Comparison of ENCODE assay signal across 16 cellular contexts in genomic region chr17:57471941-57472368, GRCh38.
A peak's percentile ranks its signal among the peaks of the same experiment; 100 is the strongest.
DNase-seq lines count a peak whose midpoint lies in the region; ATAC-seq and TF ChIP-seq lines count a peak whose summit lies in the region.
"Had no signal": no experiment of that assay in that cellular context is flagged by ENCODE, and none has a peak within 500 bp of the region (broad histone marks: within the 10 kb centered on the region; RNA-seq: fewer than 3 reads in every experiment).

No MANE protein-coding gene starts in this region.

- H3K9ac ChIP-seq in NT2/D1 (ENCODE audit: insufficient read length, low read depth) = peak overlapping the region; percentile 52

- no peaks in the 10 kb centered on the region for H3K27me3 Mint-ChIP-seq in activated CD8-positive, alpha-beta T cell treated with anti-CD3 and anti-CD28 coated beads, Interleukin-2, amount 10 ng/mL, durations not matched to agents 7 days and 5 days (ENCODE audit: low read depth)
- H3K27me3 Mint-ChIP-seq in T-cell = no peaks in the 10 kb centered on the region
- H3K27me3 Mint-ChIP-seq: activated CD4-positive, alpha-beta memory T cell treated with anti-CD3 and anti-CD28 coated beads, Interleukin-2, amount 10 ng/mL, durations not matched to agents 7 days and 5 days; effector memory CD8-positive, alpha-beta T cell; stimulated activated memory B cell treated with anti-CD40 and anti-IgM and Interleukin-4, amounts not matched to agents 10 μg/mL and 1 μg/mL and 100 μg/mL, for 72 hours had no signal

- peaks cover 5% of the 10 kb centered on the region for H3K36me3 Mint-ChIP-seq in activated CD8-positive, alpha-beta T cell treated with anti-CD3 and anti-CD28 coated beads, Interleukin-2, amount 10 ng/mL, durations not matched to agents 7 days and 5 days (ENCODE audit: low read depth)
- peaks cover 15% of the 10 kb centered on the region for H3K36me3 Mint-ChIP-seq in T-cell

- H3K27me3 ChIP-seq in NT2/D1 (ENCODE audit: insufficient read depth, insufficient read length) (no peaks in the 10 kb centered on the region), layer of hippocampus (ENCODE audit: control insufficient read depth, insufficient read depth, low read length) (no peaks in the 10 kb centered on the region), body of pancreas (no peaks in the 10 kb centered on the region)
- H3K27me3 ChIP-seq: cardiac muscle cell, ovary, uterus had no signal

- TF ChIP-seq POLR2A in body of pancreas (IDR thresholded peaks at IDR 0.05) = no peak

- no peak overlapping the region for H3K27ac Mint-ChIP-seq in activated CD8-positive, alpha-beta T cell treated with anti-CD3 and anti-CD28 coated beads, Interleukin-2, amount 10 ng/mL, durations not matched to agents 7 days and 5 days
- no peak overlapping the region for H3K27ac Mint-ChIP-seq in T-cell
- H3K27ac Mint-ChIP-seq: activated CD4-positive, alpha-beta memory T cell treated with anti-CD3 and anti-CD28 coated beads, Interleukin-2, amount 10 ng/mL, durations not matched to agents 7 days and 5 days; effector memory CD8-positive, alpha-beta T cell; stimulated activated memory B cell treated with anti-CD40 and anti-IgM and Interleukin-4, amounts not matched to agents 10 μg/mL and 1 μg/mL and 100 μg/mL, for 72 hours had no signal

- H3K4me3 Mint-ChIP-seq in activated CD8-positive, alpha-beta T cell treated with anti-CD3 and anti-CD28 coated beads, Interleukin-2, amount 10 ng/mL, durations not matched to agents 7 days and 5 days = no peak overlapping the region
- H3K4me3 Mint-ChIP-seq in T-cell = no peak overlapping the region
- H3K4me3 Mint-ChIP-seq: activated CD4-positive, alpha-beta memory T cell treated with anti-CD3 and anti-CD28 coated beads, Interleukin-2, amount 10 ng/mL, durations not matched to agents 7 days and 5 days; effector memory CD8-positive, alpha-beta T cell; stimulated activated memory B cell treated with anti-CD40 and anti-IgM and Interleukin-4, amounts not matched to agents 10 μg/mL and 1 μg/mL and 100 μg/mL, for 72 hours had no signal

- H3K9me3 ChIP-seq in NT2/D1 (ENCODE audit: insufficient read depth, low read length) (no peaks in the 10 kb centered on the region), body of pancreas (no peaks in the 10 kb centered on the region)
- H3K9me3 ChIP-seq: ovary, uterus had no signal

- H3K36me3 ChIP-seq in NT2/D1 (ENCODE audit: insufficient read depth, insufficient read length, low read length) = no peaks in the 10 kb centered on the region
- H3K36me3 ChIP-seq in body of pancreas (replicated peaks in 1 of 2; ENCODE audit: insufficient read depth in 1 of 2, low read depth in 2 of 2) = no peaks in the 10 kb centered on the region
- H3K36me3 ChIP-seq: cardiac muscle cell, ovary, uterus had no signal

- no peak for TF ChIP-seq CTCF in body of pancreas (IDR thresholded peaks at IDR 0.05)

- H3K9me3 Mint-ChIP-seq in activated CD8-positive, alpha-beta T cell treated with anti-CD3 and anti-CD28 coated beads, Interleukin-2, amount 10 ng/mL, durations not matched to agents 7 days and 5 days (ENCODE audit: insufficient read depth) = no peaks in the 10 kb centered on the region
- no peaks in the 10 kb centered on the region for H3K9me3 Mint-ChIP-seq in T-cell
- H3K9me3 Mint-ChIP-seq: activated CD4-positive, alpha-beta memory T cell treated with anti-CD3 and anti-CD28 coated beads, Interleukin-2, amount 10 ng/mL, durations not matched to agents 7 days and 5 days; effector memory CD8-positive, alpha-beta T cell had no signal

- POLR2A ChIA-PET in activated CD8-positive, alpha-beta T cell treated with anti-CD3 and anti-CD28 coated beads, Interleukin-2, amount 10 ng/mL, durations not matched to agents 7 days and 5 days (lab: Charles Lee) = no interaction called here
- POLR2A ChIA-PET in T-cell (lab: Charles Lee) = no interaction called here

- 84 to 92% methylated on average over 8 of the region's 8 CpGs for WGBS in body of pancreas, 2 donors

- intact Hi-C loops in body of pancreas (cut with DNase I) = no loop called here

- H3K27ac ChIP-seq in layer of hippocampus (ENCODE audit: low read depth, low read length) (peak overlapping the region; percentile 6), substantia nigra (ENCODE audit: low read depth, low read length, poor library complexity, severe bottlenecking) (peak overlapping the region; percentile 45), body of pancreas (no peak overlapping the region)
- H3K27ac ChIP-seq: cardiac muscle cell, ovary, RWPE1, uterus had no signal

- DNase-seq in NCI-H1436 (lab: John Stamatoyannopoulos, UW) (peak; percentile 21), NCI-H1436 treated with DMSO at 0.1 percent for 48 hours (lab: John Stamatoyannopoulos, UW) (no peak), NT2/D1 (ENCODE audit: low read depth, low spot score) (peak; percentile 42), substantia nigra (lab: John Stamatoyannopoulos, UW) (no peak), T-cell (no peak), body of pancreas (no peak)
- DNase-seq in activated CD8-positive, alpha-beta T cell treated with anti-CD3 and anti-CD28 coated beads, Interleukin-2, amount 10 ng/mL, durations not matched to agents 7 days and 5 days = no peak
- DNase-seq: activated CD4-positive, alpha-beta memory T cell treated with anti-CD3 and anti-CD28 coated beads, Interleukin-2, amount 10 ng/mL, durations not matched to agents 7 days and 5 days; effector memory CD8-positive, alpha-beta T cell; kidney glomerular epithelial cell; uterus had no signal

- ATAC-seq in activated CD8-positive, alpha-beta T cell treated with anti-CD3 and anti-CD28 coated beads, Interleukin-2, amount 10 ng/mL, durations not matched to agents 7 days and 5 days = no peak
- ATAC-seq in T-cell (replicated peaks in 1 of 4) = no peak
- no peak for ATAC-seq in body of pancreas
- ATAC-seq: effector memory CD8-positive, alpha-beta T cell; stimulated activated memory B cell treated with anti-CD40 and anti-IgM and Interleukin-4, amounts not matched to agents 10 μg/mL and 1 μg/mL and 100 μg/mL, for 72 hours had no signal

- no peak overlapping the region for H3K4me3 ChIP-seq in NT2/D1 (ENCODE audit: insufficient read length, low read depth)
- no peak overlapping the region for H3K4me3 ChIP-seq in body of pancreas
- H3K4me3 ChIP-seq: cardiac muscle cell, ovary, uterus had no signal

- peaks cover 8% of the 10 kb centered on the region for H3K4me1 Mint-ChIP-seq in activated CD8-positive, alpha-beta T cell treated with anti-CD3 and anti-CD28 coated beads, Interleukin-2, amount 10 ng/mL, durations not matched to agents 7 days and 5 days (ENCODE audit: low read depth)
- peaks cover 26 to 54% (median 31%) of the 10 kb centered on the region in 3 donors for H3K4me1 Mint-ChIP-seq in T-cell
- H3K4me1 Mint-ChIP-seq: activated CD4-positive, alpha-beta memory T cell treated with anti-CD3 and anti-CD28 coated beads, Interleukin-2, amount 10 ng/mL, durations not matched to agents 7 days and 5 days had no signal

- CTCF ChIA-PET in activated CD8-positive, alpha-beta T cell treated with anti-CD3 and anti-CD28 coated beads, Interleukin-2, amount 10 ng/mL, durations not matched to agents 7 days and 5 days (lab: Charles Lee) = interaction anchor here (1.1 to 1.3 kb wide), 3 partner anchors 8 to 10 kb away, joined by 3 read pairs; no protein-coding TSS in a partner anchor
- CTCF ChIA-PET in T-cell (lab: Charles Lee) = interaction anchor here in 1 of 2 donors (1.1 kb wide), 1 partner anchor 13 kb away, joined by 3 read pairs; no protein-coding TSS in a partner anchor

- H3K4me1 ChIP-seq in NT2/D1 (ENCODE audit: insufficient read depth, insufficient read length) = peaks cover 31% of the 10 kb centered on the region
- peaks cover 8% of the 10 kb centered on the region for H3K4me1 ChIP-seq in body of pancreas

Comparison
In these comparisons a context has a peak if more than half of its experiments do, and no peak if none do; other contexts are left out.
1. DNase-seq: peak in NCI-H1436 (single experiment) and NT2/D1 (single experiment); none in NCI-H1436 treated with DMSO at 0.1 percent for 48 hours (single experiment), substantia nigra (0 of 49), activated CD8-positive, alpha-beta T cell treated with anti-CD3 and anti-CD28 coated beads, Interleukin-2, amount 10 ng/mL, durations not matched to agents 7 days and 5 days (single experiment), T-cell (0 of 34) and body of pancreas (0 of 4).
2. H3K27ac ChIP-seq: peak in layer of hippocampus (single experiment) and substantia nigra (single experiment); none in body of pancreas (0 of 4).